ENCODE assay signal across 8 cellular contexts in the genomic region with DNA sequence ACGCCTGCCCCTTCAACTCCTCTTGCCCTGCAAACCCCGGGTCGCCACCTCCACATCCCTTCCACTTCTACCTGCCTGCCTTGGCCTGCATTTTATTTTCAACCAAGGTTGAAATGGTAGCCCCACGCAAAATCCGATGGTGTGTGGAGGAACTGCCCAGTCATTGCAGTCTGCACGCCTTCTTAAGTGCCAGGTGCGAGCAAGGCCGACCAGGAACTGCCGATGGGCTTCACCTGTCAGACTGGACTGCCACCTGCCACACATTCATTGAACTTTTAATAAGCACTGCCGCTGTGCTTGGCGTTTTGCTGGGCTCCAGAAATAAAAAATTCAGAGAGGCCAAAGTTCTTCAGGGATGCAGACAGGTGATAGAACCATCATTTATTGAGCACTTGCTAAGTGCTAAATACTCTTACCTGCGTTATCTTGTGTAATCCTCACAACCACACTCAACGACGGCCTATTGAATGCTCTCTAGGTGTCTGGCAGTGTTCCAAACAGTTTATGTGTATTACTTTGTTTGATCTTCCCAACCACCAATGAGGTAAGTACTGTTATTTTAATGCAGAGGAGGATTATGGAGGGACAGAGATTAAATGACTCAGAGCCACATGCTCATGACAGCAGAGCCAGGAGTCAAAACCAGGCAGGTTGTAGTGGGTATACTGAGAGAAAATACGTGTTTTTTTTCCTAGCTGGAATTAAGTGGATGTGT. TPM values are rescaled to one million over a fixed set of nuclear protein-coding genes. Genes with fewer than 3 reads are reported as not detected.
DNase-seq lines count a peak whose midpoint lies in the region; ATAC-seq and TF ChIP-seq lines count a peak whose summit lies in the region.

No MANE protein-coding gene starts in this region.

- TF ChIP-seq CTCF in RWPE2 (IDR thresholded peaks at IDR 0.05; ENCODE audit: poor library complexity, severe bottlenecking) (no peak), mucosa of descending colon (IDR thresholded peaks at IDR 0.05) (no peak)

- no peak for TF ChIP-seq EP300 in Ishikawa (IDR thresholded peaks at IDR 0.05; ENCODE audit: borderline replicate concordance)

- no peaks in the 10 kb centered on the region for H3K36me3 ChIP-seq in RWPE2 (ENCODE audit: low read depth)
- H3K36me3 ChIP-seq in mucosa of descending colon (ENCODE audit: low read depth): no peaks in the 10 kb centered on the region

- intact Hi-C loops in mucosa of descending colon (cut with DNase I, micrococcal nuclease): no loop called here

- no peaks in the 10 kb centered on the region for H3K4me1 ChIP-seq in RWPE2 (ENCODE audit: insufficient read depth, poor library complexity, severe bottlenecking)
- no peaks in the 10 kb centered on the region for H3K4me1 ChIP-seq in mucosa of descending colon (ENCODE audit: low read depth)

- H3K9me3 ChIP-seq in RWPE2 (ENCODE audit: severe bottlenecking) (no peaks in the 10 kb centered on the region), mucosa of descending colon (no peaks in the 10 kb centered on the region)

- DNase-seq in RWPE2 (ENCODE audit: low spot score) (no peak), mucosa of descending colon (peak; percentile 57 to 69 (median 68)), ureter (ENCODE audit: low spot score) (peak; percentile 52), ecto neural progenitor cell (ENCODE audit: low spot score) (no peak)

- H3K27ac ChIP-seq in RWPE2 (ENCODE audit: poor library complexity, severe bottlenecking) (no peak overlapping the region), cingulate gyrus (ENCODE audit: low read depth, low read length) (peak overlapping the region; percentile 44)

- ATAC-seq in RWPE2 (ENCODE audit: low read depth) (peak; percentile 45; the same call in 2 of the 3 replicates), mucosa of descending colon (peak; percentile 84), HG03342 (IDR thresholded peaks at IDR 0.05; ENCODE audit: unreplicated experiment) (no peak), GM18868 (IDR thresholded peaks at IDR 0.05; ENCODE audit: unreplicated experiment) (no peak)

- H3K27me3 ChIP-seq in RWPE2 (ENCODE audit: insufficient read depth, poor library complexity, severe bottlenecking): no peaks in the 10 kb centered on the region

- H3K4me3 ChIP-seq in RWPE2 (ENCODE audit: severe bottlenecking): no peak overlapping the region
- no peak overlapping the region for H3K4me3 ChIP-seq in mucosa of descending colon

- peak; percentile 33; the same call in 1 of the 2 replicates for TF ChIP-seq RAD21 in Ishikawa (IDR thresholded peaks at IDR 0.05; ENCODE audit: low read depth)

TF ChIP-seq in Ishikawa, 13 proteins besides CTCF, POLR2A, EP300 and RAD21:
- TF ChIP-seq NFIC (IDR thresholded peaks at IDR 0.05): peak; percentile 62
- TF ChIP-seq TAF1 (IDR thresholded peaks at IDR 0.05; ENCODE audit: low read depth): no peak

RNA-seq across cellular contexts. Expression of a gene that starts 36.2 kb away (rescaled TPM):
- total RNA-seq in mucosa of descending colon (1 to 10 TPM; 1.3 to 3.7 (median 2.7) TPM), ureter (14.2 TPM)

Comparison
In these comparisons a context has a peak if more than half of its experiments do, and no peak if none do; other contexts are left out.
1. ATAC-seq: peak in RWPE2 (single experiment) and mucosa of descending colon (single experiment); none in HG03342 (single experiment) and GM18868 (single experiment).
2. DNase-seq: peak in mucosa of descending colon (3 of 3) and ureter (single experiment); none in RWPE2 (single experiment) and ecto neural progenitor cell (single experiment).